17 cellular contexts compared by ENCODE assay signal in the genomic region with DNA sequence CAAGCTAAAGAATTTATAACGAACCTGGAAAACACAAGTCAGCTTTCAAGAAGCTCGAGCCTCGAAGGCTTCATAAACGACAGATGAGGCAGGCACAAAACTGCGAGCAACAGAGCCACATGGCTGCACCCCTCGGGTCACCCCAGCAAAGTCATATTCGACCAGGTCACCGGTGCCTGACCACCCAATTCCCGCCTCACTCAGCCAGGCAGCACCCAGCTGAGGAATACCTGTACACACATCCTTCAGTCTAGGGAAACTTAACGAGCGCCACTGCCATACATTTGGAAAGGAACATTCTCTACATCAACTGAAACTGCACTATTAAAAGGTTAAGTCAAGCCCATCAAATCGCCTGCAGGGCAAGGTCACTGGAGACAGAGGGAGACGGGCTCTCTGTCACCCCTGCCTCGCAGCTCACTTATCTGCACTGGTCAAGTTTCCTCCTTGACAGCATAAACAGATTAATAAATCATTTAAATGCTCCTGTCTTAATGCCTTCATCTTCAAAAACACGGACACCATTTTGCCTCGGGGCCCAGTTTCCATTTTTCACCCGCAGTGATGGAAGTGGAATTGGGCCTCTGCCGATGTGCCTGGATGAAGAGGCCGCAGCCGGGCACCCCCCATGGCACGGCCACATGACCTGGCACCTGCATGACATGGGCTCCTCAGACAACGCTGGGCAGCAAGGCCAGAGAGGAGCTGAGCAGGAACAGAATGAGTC.
"Had no signal": no experiment of that assay in that cellular context is flagged by ENCODE, and none has a peak within 500 bp of the region (broad histone marks: within the 10 kb centered on the region; RNA-seq: fewer than 3 reads in every experiment).

No MANE protein-coding gene starts in this region.

- H3K4me1 ChIP-seq: lower lobe of right lung, prostate gland, right lobe of liver had no signal

- H3K9me3 ChIP-seq: lower lobe of right lung, prostate gland, right lobe of liver, testis had no signal

- DNase-seq: activated CD4-positive, alpha-beta T cell treated with anti-CD3 and anti-CD28 coated beads, Interleukin-2, amount 50 U/mL, for 4 hours; activated CD4-positive, CD25-positive, alpha-beta regulatory T cell treated with anti-CD3 and anti-CD28 coated beads, Interleukin-2, amount 50 U/mL, for 72 hours; activated CD8-positive, alpha-beta memory T cell treated with anti-CD3 and anti-CD28 coated beads, Interleukin-2, amount 10 ng/mL, durations not matched to agents 7 days and 5 days; activated naive CD4-positive, alpha-beta T cell treated with anti-CD3 and anti-CD28 coated beads for 36 hours; effector memory CD8-positive, alpha-beta T cell; erythroblast; kidney glomerular epithelial cell; lower lobe of right lung; naive thymus-derived CD4-positive, alpha-beta T cell; nucleus accumbens; right lobe of liver; stimulated activated CD4-positive, alpha-beta T cell treated with anti-CD3 and anti-CD28 coated beads, Interleukin-4, amount 100 ng/mL, for 1 hour; stimulated activated CD8-positive, alpha-beta memory T cell treated with anti-CD3 and anti-CD28 coated beads, Interleukin-4, amount 100 ng/mL, for 48 hours; T-helper 17 cell; testis had no signal

- H3K27me3 ChIP-seq: right lobe of liver, testis had no signal

- H3K4me3 Mint-ChIP-seq: activated CD8-positive, alpha-beta memory T cell treated with anti-CD3 and anti-CD28 coated beads, Interleukin-2, amount 10 ng/mL, durations not matched to agents 7 days and 5 days; activated naive CD4-positive, alpha-beta T cell treated with anti-CD3 and anti-CD28 coated beads for 36 hours; effector memory CD8-positive, alpha-beta T cell; naive thymus-derived CD4-positive, alpha-beta T cell; stimulated activated naive CD8-positive, alpha-beta T cell treated with anti-CD3 and anti-CD28 coated beads, Interleukin-15, Interleukin-2, amounts not matched to agents 100 ng/mL and 50 ng/mL, for 24 hours; T-helper 17 cell had no signal

- H3K27ac Mint-ChIP-seq: activated CD8-positive, alpha-beta memory T cell treated with anti-CD3 and anti-CD28 coated beads, Interleukin-2, amount 10 ng/mL, durations not matched to agents 7 days and 5 days; activated naive CD4-positive, alpha-beta T cell treated with anti-CD3 and anti-CD28 coated beads for 36 hours; stimulated activated naive CD8-positive, alpha-beta T cell treated with anti-CD3 and anti-CD28 coated beads, Interleukin-15, Interleukin-2, amounts not matched to agents 100 ng/mL and 50 ng/mL, for 24 hours had no signal

- H3K27ac ChIP-seq: lower lobe of right lung, prostate gland, right lobe of liver, testis had no signal

- H3K4me3 ChIP-seq: lower lobe of right lung, prostate gland, right lobe of liver, testis had no signal

- H3K36me3 ChIP-seq: right lobe of liver had no signal

- ATAC-seq: activated CD8-positive, alpha-beta memory T cell treated with anti-CD3 and anti-CD28 coated beads, Interleukin-2, amount 10 ng/mL, durations not matched to agents 7 days and 5 days; effector memory CD8-positive, alpha-beta T cell; lower lobe of right lung; naive thymus-derived CD4-positive, alpha-beta T cell; right lobe of liver; T-helper 17 cell had no signal

- H3K27me3 Mint-ChIP-seq: activated CD8-positive, alpha-beta memory T cell treated with anti-CD3 and anti-CD28 coated beads, Interleukin-2, amount 10 ng/mL, durations not matched to agents 7 days and 5 days; effector memory CD8-positive, alpha-beta T cell; naive thymus-derived CD4-positive, alpha-beta T cell; stimulated activated naive CD8-positive, alpha-beta T cell treated with anti-CD3 and anti-CD28 coated beads, Interleukin-15, Interleukin-2, amounts not matched to agents 100 ng/mL and 50 ng/mL, for 24 hours; T-helper 17 cell had no signal

- H3K9me3 Mint-ChIP-seq: activated naive CD4-positive, alpha-beta T cell treated with anti-CD3 and anti-CD28 coated beads for 36 hours; effector memory CD8-positive, alpha-beta T cell; naive thymus-derived CD4-positive, alpha-beta T cell; stimulated activated naive CD8-positive, alpha-beta T cell treated with anti-CD3 and anti-CD28 coated beads, Interleukin-15, Interleukin-2, amounts not matched to agents 100 ng/mL and 50 ng/mL, for 24 hours had no signal
